Comparison of ENCODE assay signal across 10 cellular contexts in the genomic region with DNA sequence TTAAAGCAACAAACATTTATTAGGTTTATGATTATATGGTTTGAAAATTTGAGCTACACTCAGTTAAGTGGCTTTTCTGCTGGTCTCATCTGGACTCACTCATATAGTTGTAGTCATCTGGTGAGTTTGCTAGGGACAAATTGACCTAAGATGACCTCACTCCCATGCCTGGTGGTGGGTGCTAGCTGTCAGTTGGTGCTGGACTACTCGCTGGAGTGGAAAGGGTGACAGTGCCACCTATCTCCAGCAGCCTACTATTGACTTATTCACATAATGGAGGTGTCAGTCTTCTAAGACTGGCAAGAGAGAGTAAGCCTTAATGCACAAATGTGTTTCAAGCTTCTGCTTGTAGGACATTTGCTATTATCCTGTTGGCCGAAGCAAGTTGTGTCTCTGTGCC.
DNase-seq lines count a peak whose midpoint lies in the region; ATAC-seq and TF ChIP-seq lines count a peak whose summit lies in the region.
"Had no signal": no experiment of that assay in that cellular context is flagged by ENCODE, and none has a peak within 500 bp of the region (broad histone marks: within the 10 kb centered on the region; RNA-seq: fewer than 3 reads in every experiment).

No MANE protein-coding gene starts in this region.

- no peak for TF ChIP-seq POLR2A in sigmoid colon (IDR thresholded peaks at IDR 0.05)

- DNase-seq in NCI-H2196 (lab: John Stamatoyannopoulos, UW; ENCODE audit: unreplicated experiment) (peak; percentile 11), NCI-H2196 treated with DMSO at 0.1 percent for 48 hours (lab: John Stamatoyannopoulos, UW; ENCODE audit: unreplicated experiment) (no peak), SK-N-SH (no peak), osteocyte (ENCODE audit: extremely low spot score, unreplicated experiment) (no peak), sigmoid colon (no peak), natural killer cell (no peak)
- DNase-seq: NCI-H226; stimulated activated CD8-positive, alpha-beta memory T cell treated with anti-CD3 and anti-CD28 coated beads, Interleukin-4, amount 100 ng/mL, for 48 hours had no signal

- H3K4me3 ChIP-seq in SK-N-SH (ENCODE audit: low read depth in 2 of 2, low read length in 1 of 2): no peak overlapping the region
- H3K4me3 ChIP-seq in sigmoid colon: no peak overlapping the region

- H3K9me3 Mint-ChIP-seq in osteocyte (ENCODE audit: unreplicated experiment) (no peaks in the 10 kb centered on the region), natural killer cell (no peaks in the 10 kb centered on the region)

- CTCF ChIA-PET in SK-N-SH (lab: Yijun Ruan, JAX): interaction anchor here (0.7 kb wide), 1 partner anchor 9 kb away, joined by 4 read pairs; no protein-coding TSS in a partner anchor

- POLR2A ChIA-PET in SK-N-SH (lab: Yijun Ruan, JAX): no interaction called here

- H4K20me1 ChIP-seq in SK-N-SH (ENCODE audit: insufficient read depth): no peaks in the 10 kb centered on the region

- H3K4me2 ChIP-seq in SK-N-SH: no peak overlapping the region

- ATAC-seq in natural killer cell (no peak), GM21423 (IDR thresholded peaks at IDR 0.05; ENCODE audit: unreplicated experiment) (no peak)

- intact Hi-C loops in sigmoid colon (cut with DNase I) (no loop called here), natural killer cell (cut with micrococcal nuclease) (no loop called here)

- H3K4me3 Mint-ChIP-seq in osteocyte (ENCODE audit: unreplicated experiment): no peak overlapping the region
- no peak overlapping the region for H3K4me3 Mint-ChIP-seq in natural killer cell

- no peaks in the 10 kb centered on the region for H3K79me2 ChIP-seq in SK-N-SH (ENCODE audit: insufficient read depth)

- no peaks in the 10 kb centered on the region for H3K36me3 Mint-ChIP-seq in osteocyte (ENCODE audit: unreplicated experiment)
- no peaks in the 10 kb centered on the region for H3K36me3 Mint-ChIP-seq in natural killer cell

- no peaks in the 10 kb centered on the region; the same call in 1 of the 2 replicates for H3K27me3 ChIP-seq in SK-N-SH (ENCODE audit: insufficient read depth)
- H3K27me3 ChIP-seq in sigmoid colon: no peaks in the 10 kb centered on the region

- TF ChIP-seq RAD21 in Ishikawa (IDR thresholded peaks at IDR 0.05; ENCODE audit: low read depth) (peak; percentile 23; the same call in 1 of the 2 replicates), SK-N-SH (IDR thresholded peaks at IDR 0.05; ENCODE audit: low read length) (peak; percentile 18; the same call in 1 of the 2 replicates)

- H3K4me1 Mint-ChIP-seq in osteocyte (ENCODE audit: unreplicated experiment) (no peaks in the 10 kb centered on the region), natural killer cell (no peaks in the 10 kb centered on the region)

- H3K9me3 ChIP-seq in SK-N-SH (no peaks in the 10 kb centered on the region), sigmoid colon (no peaks in the 10 kb centered on the region)

- H3K9me2 ChIP-seq in SK-N-SH: no peaks in the 10 kb centered on the region

- H3K27ac ChIP-seq in SK-N-SH (ENCODE audit: low read depth in 2 of 2, low read length in 1 of 2) (no peak overlapping the region), sigmoid colon (no peak overlapping the region)

- no peaks in the 10 kb centered on the region for H3F3A ChIP-seq in SK-N-SH (replicated peaks; ENCODE audit: insufficient read depth)

- H3K9ac ChIP-seq in SK-N-SH: no peak overlapping the region

- no peaks in the 10 kb centered on the region for H3K4me1 ChIP-seq in SK-N-SH (ENCODE audit: control insufficient read depth in 1 of 2, insufficient read depth in 2 of 2, low read depth in 1 of 2, low read length in 1 of 2)
- H3K4me1 ChIP-seq in sigmoid colon: no peaks in the 10 kb centered on the region

- H3K27me3 Mint-ChIP-seq in osteocyte (ENCODE audit: unreplicated experiment): no peaks in the 10 kb centered on the region
- H3K27me3 Mint-ChIP-seq in natural killer cell (ENCODE audit: low read depth in 2 of 2): no peaks in the 10 kb centered on the region

- TF ChIP-seq CTCF in SK-N-SH (IDR thresholded peaks at IDR 0.05) (peak; percentile 38), osteocyte (IDR thresholded peaks at IDR 0.05) (peak; percentile 7), sigmoid colon (IDR thresholded peaks at IDR 0.05) (no peak), natural killer cell (IDR thresholded peaks at IDR 0.05) (no peak)

- 42% methylated on average over 2 of the region's 2 CpGs for whole genome bisulfite sequencing in SK-N-SH (ENCODE audit: low lambda C conversion rate)
- WGBS in sigmoid colon, 2 donors: 84 to 93% methylated on average over 2 of the region's 2 CpGs

- no peak overlapping the region for H2AFZ ChIP-seq in SK-N-SH (ENCODE audit: low read depth)

- TF ChIP-seq EP300 in Ishikawa (IDR thresholded peaks at IDR 0.05; ENCODE audit: borderline replicate concordance) (no peak), SK-N-SH (IDR thresholded peaks at IDR 0.05; ENCODE audit: borderline replicate concordance in 1 of 2, low read depth in 1 of 2, low read length in 1 of 2) (no peak), sigmoid colon (IDR thresholded peaks at IDR 0.05) (no peak)

- H3K36me3 ChIP-seq in SK-N-SH (replicated peaks in 1 of 2; ENCODE audit: control insufficient read depth in 1 of 2, insufficient read depth in 2 of 2, low read length in 1 of 2) (no peaks in the 10 kb centered on the region), sigmoid colon (no peaks in the 10 kb centered on the region)

- H3K27ac Mint-ChIP-seq in osteocyte (ENCODE audit: unreplicated experiment) (no peak overlapping the region), natural killer cell (no peak overlapping the region)

TF ChIP-seq in Ishikawa, 13 proteins besides CTCF, POLR2A, EP300 and RAD21 (continues in another document):
- TF ChIP-seq, protein P1, sequence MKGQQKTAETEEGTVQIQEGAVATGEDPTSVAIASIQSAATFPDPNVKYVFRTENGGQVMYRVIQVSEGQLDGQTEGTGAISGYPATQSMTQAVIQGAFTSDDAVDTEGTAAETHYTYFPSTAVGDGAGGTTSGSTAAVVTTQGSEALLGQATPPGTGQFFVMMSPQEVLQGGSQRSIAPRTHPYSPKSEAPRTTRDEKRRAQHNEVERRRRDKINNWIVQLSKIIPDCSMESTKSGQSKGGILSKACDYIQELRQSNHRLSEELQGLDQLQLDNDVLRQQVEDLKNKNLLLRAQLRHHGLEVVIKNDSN (IDR thresholded peaks at IDR 0.05): no peak
- TF ChIP-seq CEBPB (IDR thresholded peaks at IDR 0.05): no peak
- no peak for TF ChIP-seq FOXM1 (IDR thresholded peaks at IDR 0.05; ENCODE audit: borderline replicate concordance, low read depth)
- no peak for TF ChIP-seq EGR1 (IDR thresholded peaks at IDR 0.05)

TF ChIP-seq in SK-N-SH, 30 proteins besides CTCF, POLR2A, EP300 and RAD21:
- TF ChIP-seq, protein P2, sequence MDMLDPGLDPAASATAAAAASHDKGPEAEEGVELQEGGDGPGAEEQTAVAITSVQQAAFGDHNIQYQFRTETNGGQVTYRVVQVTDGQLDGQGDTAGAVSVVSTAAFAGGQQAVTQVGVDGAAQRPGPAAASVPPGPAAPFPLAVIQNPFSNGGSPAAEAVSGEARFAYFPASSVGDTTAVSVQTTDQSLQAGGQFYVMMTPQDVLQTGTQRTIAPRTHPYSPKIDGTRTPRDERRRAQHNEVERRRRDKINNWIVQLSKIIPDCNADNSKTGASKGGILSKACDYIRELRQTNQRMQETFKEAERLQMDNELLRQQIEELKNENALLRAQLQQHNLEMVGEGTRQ (IDR thresholded peaks at IDR 0.05; ENCODE audit: borderline replicate concordance, low read depth, low read length): no peak
- no peak for TF ChIP-seq JUND (IDR thresholded peaks at IDR 0.05)

Comparison
In these comparisons a context has a peak if more than half of its experiments do, and no peak if none do; other contexts are left out.
1. CTCF ChIP-seq: peak in SK-N-SH (single experiment) and osteocyte (single experiment); none in sigmoid colon (0 of 4) and natural killer cell (single experiment).